8 cellular contexts compared by ENCODE assay signal in genomic region chr15:75639191-75639708, GRCh38. TPM values are rescaled to one million over a fixed set of nuclear protein-coding genes. Genes with fewer than 3 reads are reported as not detected.
DNase-seq lines count a peak whose midpoint lies in the region; ATAC-seq and TF ChIP-seq lines count a peak whose summit lies in the region.

No MANE protein-coding gene starts in this region.

- H3K4me1 Mint-ChIP-seq in naive thymus-derived CD4-positive, alpha-beta T cell: peaks cover 33 to 49% (median 39%) of the 10 kb centered on the region in 7 donors

- H3K4me1 ChIP-seq in Loucy (ENCODE audit: insufficient read depth, low read length, poor library complexity, severe bottlenecking) (peaks cover 27% of the 10 kb centered on the region), colonic mucosa (peaks cover 10% of the 10 kb centered on the region)
- H3K4me1 ChIP-seq in naive thymus-derived CD4-positive, alpha-beta T cell (ENCODE audit: control insufficient read depth in 2 of 2, insufficient read depth in 2 of 2, low read length in 2 of 2): peaks cover 23 to 24% of the 10 kb centered on the region in 2 donors

- peaks cover 42% of the 10 kb centered on the region for H3K79me2 ChIP-seq in Loucy (ENCODE audit: insufficient read depth, low read length)

- peak overlapping the region; percentile 80 for H2AFZ ChIP-seq in Loucy (ENCODE audit: low read length)

- H3K36me3 ChIP-seq in BJ (ENCODE audit: control insufficient read depth, insufficient read depth, low read length) (no peaks in the 10 kb centered on the region), Loucy (ENCODE audit: insufficient read depth, low read length) (no peaks in the 10 kb centered on the region), colonic mucosa (no peaks in the 10 kb centered on the region)
- peaks cover 0 to 14% (median 0%) of the 10 kb centered on the region in 3 experiments for H3K36me3 ChIP-seq in naive thymus-derived CD4-positive, alpha-beta T cell (ENCODE audit: control insufficient read depth in 2 of 3, insufficient read depth in 3 of 3, low read length in 3 of 3)

- H3K4me2 ChIP-seq in Loucy (ENCODE audit: low read depth, low read length, poor library complexity, severe bottlenecking): peak overlapping the region; percentile 89

- H3K9me3 Mint-ChIP-seq in naive thymus-derived CD4-positive, alpha-beta T cell: no peaks in the 10 kb centered on the region

- H3K36me3 Mint-ChIP-seq in naive thymus-derived CD4-positive, alpha-beta T cell: peaks cover 0 to 20% (median 3%) of the 10 kb centered on the region in 5 donors

- no peak for ATAC-seq in naive thymus-derived CD4-positive, alpha-beta T cell
- ATAC-seq in HG02973 (IDR thresholded peaks at IDR 0.05; ENCODE audit: unreplicated experiment) (no peak), HG03457 (IDR thresholded peaks at IDR 0.05; ENCODE audit: unreplicated experiment) (no peak), GM19467 (IDR thresholded peaks at IDR 0.05; ENCODE audit: unreplicated experiment) (no peak)

- no peaks in the 10 kb centered on the region for H3F3A ChIP-seq in Loucy (ENCODE audit: low read depth)

- H3K4me3 ChIP-seq in BJ (ENCODE audit: low read depth, low read length) (peak overlapping the region; percentile 84), Loucy (ENCODE audit: low read length, poor library complexity, severe bottlenecking) (peak overlapping the region; percentile 86), colonic mucosa (peak overlapping the region; percentile 61)
- H3K4me3 ChIP-seq in naive thymus-derived CD4-positive, alpha-beta T cell (ENCODE audit: low read length): peak overlapping the region; percentile 97

- peak overlapping the region; percentile 39 to 98 (median 96) for H3K27ac Mint-ChIP-seq in naive thymus-derived CD4-positive, alpha-beta T cell

- TF ChIP-seq CTCF in BJ (IDR thresholded peaks at IDR 0.05; ENCODE audit: insufficient read depth, low read depth, low read length) (no peak), Loucy (conservative IDR thresholded peaks at IDR 0.05; ENCODE audit: low read length) (no peak), colonic mucosa (IDR thresholded peaks at IDR 0.05) (no peak)

- POLR2A ChIA-PET in BJ (lab: Charles Lee): no interaction called here
- POLR2A ChIA-PET in naive thymus-derived CD4-positive, alpha-beta T cell (lab: Charles Lee): interaction anchor here (0.5 to 7.3 kb wide), 29 partner anchors 9 to 865 kb away, joined by 3 to 175 read pairs (median 4); partner anchors contain the start of genes C15orf39, MAN2C1, NEIL1 and PPCDC

- H3K27ac ChIP-seq in colonic mucosa: peak overlapping the region; percentile 90
- peak overlapping the region; percentile 85 for H3K27ac ChIP-seq in naive thymus-derived CD4-positive, alpha-beta T cell (ENCODE audit: low read depth, low read length)

- H4K20me1 ChIP-seq in Loucy (ENCODE audit: insufficient read depth, low read length, poor library complexity, severe bottlenecking): peaks cover 33% of the 10 kb centered on the region

- DNase-seq in BJ (ENCODE audit: low read depth): no peak
- no peak for DNase-seq in colonic mucosa
- peak in 2 of 9 donors; percentile 33 to 38 for DNase-seq in naive thymus-derived CD4-positive, alpha-beta T cell
- DNase-seq in stimulated activated CD4-positive, alpha-beta T cell treated with anti-CD3 and anti-CD28 coated beads, Interleukin-1b, Interleukin-23, amount 100 ng/mL, for 48 hours: no peak

- H3K9ac ChIP-seq in Loucy (ENCODE audit: low read depth, low read length, poor library complexity, severe bottlenecking) (peak overlapping the region; percentile 86), colonic mucosa (ENCODE audit: low read depth in 2 of 2, low read length in 2 of 2) (peak overlapping the region; percentile 90 to 97)

- H3K27me3 Mint-ChIP-seq in naive thymus-derived CD4-positive, alpha-beta T cell: no peaks in the 10 kb centered on the region

- peak overlapping the region; percentile 84 to 98 (median 95) for H3K4me3 Mint-ChIP-seq in naive thymus-derived CD4-positive, alpha-beta T cell

- H3K9me3 ChIP-seq in Loucy (ENCODE audit: insufficient read depth, low read depth, low read length) (no peaks in the 10 kb centered on the region), colonic mucosa (no peaks in the 10 kb centered on the region)
- H3K9me3 ChIP-seq in naive thymus-derived CD4-positive, alpha-beta T cell (ENCODE audit: control insufficient read depth in 2 of 3, low read length in 3 of 3): no peaks in the 10 kb centered on the region

- CTCF ChIA-PET in BJ (lab: Yijun Ruan, JAX): interaction anchor here (0.8 to 4.1 kb wide), 13 partner anchors 8 to 185 kb away, joined by 3 to 30 read pairs (median 8); partner anchors contain the start of genes SNUPN and SNX33
- CTCF ChIA-PET in naive thymus-derived CD4-positive, alpha-beta T cell (lab: Charles Lee): interaction anchor here (0.6 to 3.8 kb wide), 9 partner anchors 13 to 272 kb away, joined by 3 to 57 read pairs (median 6); partner anchors contain the start of genes MAN2C1, SIN3A and SNUPN

- no peaks in the 10 kb centered on the region for H3K9me2 ChIP-seq in Loucy (replicated peaks; ENCODE audit: low read depth, low read length)

- intact Hi-C loops in colonic mucosa (cut with DNase I): loop anchor here (5.0 kb wide), 1 partner anchor 38 kb away; no protein-coding TSS in a partner anchor
- intact Hi-C loops in naive thymus-derived CD4-positive, alpha-beta T cell (cut with micrococcal nuclease): loop anchor here in 1 of 2 donors (1.0 kb wide), 1 partner anchor 8 kb away; the partner anchor contains the start of gene SNX33

- H3K27me3 ChIP-seq in BJ (ENCODE audit: control insufficient read depth, insufficient read depth, low read length): no peaks in the 10 kb centered on the region
- H3K27me3 ChIP-seq in Loucy (ENCODE audit: insufficient read depth, low read length, poor library complexity, severe bottlenecking): no peaks in the 10 kb centered on the region
- no peaks in the 10 kb centered on the region for H3K27me3 ChIP-seq in colonic mucosa
- no peaks in the 10 kb centered on the region for H3K27me3 ChIP-seq in naive thymus-derived CD4-positive, alpha-beta T cell (ENCODE audit: control insufficient read depth in 2 of 2, insufficient read depth in 2 of 2, low read length in 2 of 2)

RNA-seq across cellular contexts. Expression of gene IMP3, which starts 0.8 kb away (rescaled TPM):
- polyA plus RNA-seq in BJ (2011; rRNA removed): 36.6 and 37.6 TPM in 2 replicates
- 11.5 and 13.1 TPM in 2 replicates for polyA minus RNA-seq in BJ (2011; rRNA and poly(A)+ RNA removed)
- total RNA-seq in colonic mucosa: 10 to 100 TPM; 55.3 to 94.6 TPM
- 100 to 1,000 TPM in 1 of 5 experiments, 10 to 100 TPM in 4; 32.3 to 100 (median 89.5) TPM for total RNA-seq in naive thymus-derived CD4-positive, alpha-beta T cell
- 100 to 1,000 TPM; 232 to 325 TPM for polyA plus RNA-seq in naive thymus-derived CD4-positive, alpha-beta T cell

RNA-seq across cellular contexts. Expression of gene SNX33, which starts 8.5 kb away (rescaled TPM):
- polyA plus RNA-seq in BJ (2011; rRNA removed): 17.3 and 23.5 TPM in 2 replicates
- polyA minus RNA-seq in BJ (2011; rRNA and poly(A)+ RNA removed): 31.3 and 33.2 TPM in 2 replicates
- 10 to 100 TPM; 26.2 to 28.1 TPM for total RNA-seq in colonic mucosa
- total RNA-seq in naive thymus-derived CD4-positive, alpha-beta T cell: 1 to 10 TPM in 4 of 5 experiments, under 1 TPM in 1; 0.94 to 3.4 (median 1.4) TPM
- under 1 TPM; 0.13 to 0.22 TPM for polyA plus RNA-seq in naive thymus-derived CD4-positive, alpha-beta T cell

RNA-seq across cellular contexts. Expression of gene SNUPN, which starts 13.7 kb away (rescaled TPM):
- 25.4 and 33.9 TPM in 2 replicates for polyA plus RNA-seq in BJ (2011; rRNA removed)
- polyA minus RNA-seq in BJ (2011; rRNA and poly(A)+ RNA removed): 9.9 and 16.0 TPM in 2 replicates
- 10 to 100 TPM; 19.1 to 20.7 TPM for total RNA-seq in colonic mucosa
- total RNA-seq in naive thymus-derived CD4-positive, alpha-beta T cell: 10 to 100 TPM; 16.5 to 33.2 (median 21.5) TPM
- 10 to 100 TPM; 41.1 to 51.5 TPM for polyA plus RNA-seq in naive thymus-derived CD4-positive, alpha-beta T cell

Comparison
In these comparisons a context has a peak if more than half of its experiments do, and no peak if none do; other contexts are left out.
1. RNA of gene SNX33, which starts 8.5 kb away (total RNA-seq): 26.2 to 28.1 TPM in colonic mucosa; 0.94 to 3.4 TPM in naive thymus-derived CD4-positive, alpha-beta T cell; every median in the first group is over 4 times any median in the second.
2. Peak in every context shown above with its lines, with median percentiles within 50 percentile points of each other: H3K4me3 ChIP-seq.